8 cellular contexts compared by ENCODE assay signal in genomic region chr17:13171790-13172189, GRCh38.
"Had no signal": no experiment of that assay in that cellular context is flagged by ENCODE, and none has a peak within 500 bp of the region (broad histone marks: within the 10 kb centered on the region; RNA-seq: fewer than 3 reads in every experiment).

No MANE protein-coding gene starts in this region.

- FAIRE-seq: G401.6, GM12878, GM12891, GM12892, GM18507, GM19239 had no signal

- ATAC-seq: GM12878 had no signal

- DNase-seq: GDM1, GF-D8 had no signal

- H3K4me3 ChIP-seq: GM12878 had no signal
